ENCODE assay signal across 1 cellular context in the genomic region with DNA sequence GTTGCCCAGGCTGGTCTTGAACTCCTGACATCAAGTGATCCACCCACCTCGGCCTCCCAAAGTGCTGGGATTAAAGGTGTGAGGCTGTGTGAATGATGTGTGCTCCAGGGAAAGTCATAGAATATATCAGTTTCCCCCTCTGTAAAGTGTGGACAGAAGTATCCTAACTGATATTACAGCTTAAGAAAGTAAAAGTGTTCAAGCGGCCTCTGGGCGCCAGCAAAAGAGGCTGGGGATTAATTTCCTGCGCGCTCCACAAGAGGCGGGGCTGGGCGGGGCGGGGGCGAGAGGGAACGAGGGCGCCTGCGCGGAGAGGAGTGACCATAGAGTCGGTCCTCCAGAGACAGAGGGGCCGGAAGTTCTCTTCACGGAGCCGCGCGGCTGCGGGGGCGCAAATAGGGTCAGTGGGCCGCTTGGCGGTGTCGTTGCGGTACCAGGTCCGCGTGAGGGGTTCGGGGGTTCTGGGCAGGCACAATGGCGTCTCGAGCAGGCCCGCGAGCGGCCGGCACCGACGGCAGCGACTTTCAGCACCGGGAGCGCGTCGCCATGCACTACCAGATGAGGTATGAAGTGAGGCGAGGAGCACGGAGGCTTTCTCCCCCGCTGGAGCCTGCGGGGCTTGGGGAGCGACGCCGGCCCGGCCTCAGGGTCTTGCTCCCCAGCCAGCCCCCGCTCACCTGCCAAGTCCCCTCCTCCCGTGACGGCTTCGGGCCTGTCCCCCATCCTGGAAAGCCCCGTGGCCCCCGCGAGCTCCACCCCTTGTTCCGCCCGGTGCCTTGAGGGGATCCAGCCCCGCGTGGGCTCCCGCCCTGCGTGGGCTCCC.
TF ChIP-seq lines count a peak whose summit lies in the region.

TSS of gene JAGN1 (plus strand) at position 362 of the 823 bp plus-strand sequence. CDS start at position 475, 113 bp downstream.

TF ChIP-seq in HepG2, 621 proteins besides CTCF, POLR2A, EP300 and RAD21 (continued from another document and continues in another):
- TF ChIP-seq ZHX2 (IDR thresholded peaks at IDR 0.05; ENCODE audit: low read depth) (peak; percentile 30; the same call in 1 of the 2 replicates), ZHX2 (CRISPR knock-in tag; IDR thresholded peaks at IDR 0.05; ENCODE audit: borderline replicate concordance) (0 out of 2 replicates have a peak, but pooled peaks have one; percentile 58), ZFP90 (CRISPR knock-in tag; IDR thresholded peaks at IDR 0.05; ENCODE audit: borderline replicate concordance) (peak; percentile 94), TMF1 (CRISPR knock-in tag; IDR thresholded peaks at IDR 0.05; ENCODE audit: low read depth) (no peak), ZNF841 (CRISPR knock-in tag; IDR thresholded peaks at IDR 0.05; ENCODE audit: borderline replicate concordance) (no peak), ZNF770 (CRISPR knock-in tag; IDR thresholded peaks at IDR 0.05) (peak; percentile 36), ZNF644 (CRISPR knock-in tag; IDR thresholded peaks at IDR 0.05; ENCODE audit: low read depth) (no peak), REL (CRISPR knock-in tag; conservative IDR thresholded peaks at IDR 0.05) (no peak), FUBP1 (CRISPR knock-in tag; IDR thresholded peaks at IDR 0.05; ENCODE audit: borderline replicate concordance) (0 out of 2 replicates have a peak, but pooled peaks have one; percentile 27), ETV6 (CRISPR knock-in tag; conservative IDR thresholded peaks at IDR 0.05) (no peak), SMAD9 (CRISPR knock-in tag; IDR thresholded peaks at IDR 0.05) (no peak), ZFP37 (CRISPR knock-in tag; IDR thresholded peaks at IDR 0.05; ENCODE audit: borderline replicate concordance) (no peak), AGO1 (IDR thresholded peaks at IDR 0.05; ENCODE audit: low read depth, low read length, poor library complexity, severe bottlenecking) (no peak), PHF21A (CRISPR knock-in tag; IDR thresholded peaks at IDR 0.05) (0 out of 2 replicates have a peak, but pooled peaks have one; percentile 24), GTF2F1 (IDR thresholded peaks at IDR 0.05; ENCODE audit: low read length) (no peak), ARNTL (CRISPR knock-in tag; IDR thresholded peaks at IDR 0.05) (peak; percentile 37; the same call in 1 of the 2 replicates)
- TF ChIP-seq, protein P1, sequence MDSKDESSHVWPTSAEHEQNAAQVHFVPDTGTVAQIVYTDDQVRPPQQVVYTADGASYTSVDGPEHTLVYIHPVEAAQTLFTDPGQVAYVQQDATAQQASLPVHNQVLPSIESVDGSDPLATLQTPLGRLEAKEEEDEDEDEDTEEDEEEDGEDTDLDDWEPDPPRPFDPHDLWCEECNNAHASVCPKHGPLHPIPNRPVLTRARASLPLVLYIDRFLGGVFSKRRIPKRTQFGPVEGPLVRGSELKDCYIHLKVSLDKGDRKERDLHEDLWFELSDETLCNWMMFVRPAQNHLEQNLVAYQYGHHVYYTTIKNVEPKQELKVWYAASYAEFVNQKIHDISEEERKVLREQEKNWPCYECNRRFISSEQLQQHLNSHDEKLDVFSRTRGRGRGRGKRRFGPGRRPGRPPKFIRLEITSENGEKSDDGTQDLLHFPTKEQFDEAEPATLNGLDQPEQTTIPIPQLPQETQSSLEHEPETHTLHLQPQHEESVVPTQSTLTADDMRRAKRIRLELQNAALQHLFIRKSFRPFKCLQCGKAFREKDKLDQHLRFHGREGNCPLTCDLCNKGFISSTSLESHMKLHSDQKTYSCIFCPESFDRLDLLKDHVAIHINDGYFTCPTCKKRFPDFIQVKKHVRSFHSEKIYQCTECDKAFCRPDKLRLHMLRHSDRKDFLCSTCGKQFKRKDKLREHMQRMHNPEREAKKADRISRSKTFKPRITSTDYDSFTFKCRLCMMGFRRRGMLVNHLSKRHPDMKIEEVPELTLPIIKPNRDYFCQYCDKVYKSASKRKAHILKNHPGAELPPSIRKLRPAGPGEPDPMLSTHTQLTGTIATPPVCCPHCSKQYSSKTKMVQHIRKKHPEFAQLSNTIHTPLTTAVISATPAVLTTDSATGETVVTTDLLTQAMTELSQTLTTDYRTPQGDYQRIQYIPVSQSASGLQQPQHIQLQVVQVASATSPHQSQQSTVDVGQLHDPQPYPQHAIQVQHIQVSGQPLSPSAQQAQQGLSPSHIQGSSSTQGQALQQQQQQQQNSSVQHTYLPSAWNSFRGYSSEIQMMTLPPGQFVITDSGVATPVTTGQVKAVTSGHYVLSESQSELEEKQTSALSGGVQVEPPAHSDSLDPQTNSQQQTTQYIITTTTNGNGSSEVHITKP (CRISPR knock-in tag; IDR thresholded peaks at IDR 0.05; ENCODE audit: low read depth), result 0 out of 2 replicates have a peak, but pooled peaks have one; percentile 57
- TF ChIP-seq, protein P2, sequence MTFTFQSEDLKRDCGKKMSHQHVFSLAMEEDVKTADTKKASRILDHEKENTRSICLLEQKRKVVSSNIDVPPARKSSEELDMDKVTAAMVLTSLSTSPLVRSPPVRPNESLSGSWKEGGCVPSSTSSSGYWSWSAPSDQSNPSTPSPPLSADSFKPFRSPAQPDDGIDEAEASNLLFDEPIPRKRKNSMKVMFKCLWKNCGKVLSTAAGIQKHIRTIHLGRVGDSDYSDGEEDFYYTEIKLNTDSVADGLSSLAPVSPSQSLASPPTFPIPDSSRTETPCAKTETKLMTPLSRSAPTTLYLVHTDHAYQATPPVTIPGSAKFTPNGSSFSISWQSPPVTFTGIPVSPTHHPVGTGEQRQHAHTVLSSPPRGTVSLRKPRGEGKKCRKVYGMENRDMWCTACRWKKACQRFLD (CRISPR knock-in tag; IDR thresholded peaks at IDR 0.05; ENCODE audit: borderline replicate concordance), result peak; percentile 95
- TF ChIP-seq, protein P3, sequence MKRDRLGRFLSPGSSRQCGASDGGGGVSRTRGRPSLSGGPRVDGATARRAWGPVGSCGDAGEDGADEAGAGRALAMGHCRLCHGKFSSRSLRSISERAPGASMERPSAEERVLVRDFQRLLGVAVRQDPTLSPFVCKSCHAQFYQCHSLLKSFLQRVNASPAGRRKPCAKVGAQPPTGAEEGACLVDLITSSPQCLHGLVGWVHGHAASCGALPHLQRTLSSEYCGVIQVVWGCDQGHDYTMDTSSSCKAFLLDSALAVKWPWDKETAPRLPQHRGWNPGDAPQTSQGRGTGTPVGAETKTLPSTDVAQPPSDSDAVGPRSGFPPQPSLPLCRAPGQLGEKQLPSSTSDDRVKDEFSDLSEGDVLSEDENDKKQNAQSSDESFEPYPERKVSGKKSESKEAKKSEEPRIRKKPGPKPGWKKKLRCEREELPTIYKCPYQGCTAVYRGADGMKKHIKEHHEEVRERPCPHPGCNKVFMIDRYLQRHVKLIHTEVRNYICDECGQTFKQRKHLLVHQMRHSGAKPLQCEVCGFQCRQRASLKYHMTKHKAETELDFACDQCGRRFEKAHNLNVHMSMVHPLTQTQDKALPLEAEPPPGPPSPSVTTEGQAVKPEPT (CRISPR knock-in tag; IDR thresholded peaks at IDR 0.05; ENCODE audit: low read depth), result no peak
- TF ChIP-seq, protein P4, sequence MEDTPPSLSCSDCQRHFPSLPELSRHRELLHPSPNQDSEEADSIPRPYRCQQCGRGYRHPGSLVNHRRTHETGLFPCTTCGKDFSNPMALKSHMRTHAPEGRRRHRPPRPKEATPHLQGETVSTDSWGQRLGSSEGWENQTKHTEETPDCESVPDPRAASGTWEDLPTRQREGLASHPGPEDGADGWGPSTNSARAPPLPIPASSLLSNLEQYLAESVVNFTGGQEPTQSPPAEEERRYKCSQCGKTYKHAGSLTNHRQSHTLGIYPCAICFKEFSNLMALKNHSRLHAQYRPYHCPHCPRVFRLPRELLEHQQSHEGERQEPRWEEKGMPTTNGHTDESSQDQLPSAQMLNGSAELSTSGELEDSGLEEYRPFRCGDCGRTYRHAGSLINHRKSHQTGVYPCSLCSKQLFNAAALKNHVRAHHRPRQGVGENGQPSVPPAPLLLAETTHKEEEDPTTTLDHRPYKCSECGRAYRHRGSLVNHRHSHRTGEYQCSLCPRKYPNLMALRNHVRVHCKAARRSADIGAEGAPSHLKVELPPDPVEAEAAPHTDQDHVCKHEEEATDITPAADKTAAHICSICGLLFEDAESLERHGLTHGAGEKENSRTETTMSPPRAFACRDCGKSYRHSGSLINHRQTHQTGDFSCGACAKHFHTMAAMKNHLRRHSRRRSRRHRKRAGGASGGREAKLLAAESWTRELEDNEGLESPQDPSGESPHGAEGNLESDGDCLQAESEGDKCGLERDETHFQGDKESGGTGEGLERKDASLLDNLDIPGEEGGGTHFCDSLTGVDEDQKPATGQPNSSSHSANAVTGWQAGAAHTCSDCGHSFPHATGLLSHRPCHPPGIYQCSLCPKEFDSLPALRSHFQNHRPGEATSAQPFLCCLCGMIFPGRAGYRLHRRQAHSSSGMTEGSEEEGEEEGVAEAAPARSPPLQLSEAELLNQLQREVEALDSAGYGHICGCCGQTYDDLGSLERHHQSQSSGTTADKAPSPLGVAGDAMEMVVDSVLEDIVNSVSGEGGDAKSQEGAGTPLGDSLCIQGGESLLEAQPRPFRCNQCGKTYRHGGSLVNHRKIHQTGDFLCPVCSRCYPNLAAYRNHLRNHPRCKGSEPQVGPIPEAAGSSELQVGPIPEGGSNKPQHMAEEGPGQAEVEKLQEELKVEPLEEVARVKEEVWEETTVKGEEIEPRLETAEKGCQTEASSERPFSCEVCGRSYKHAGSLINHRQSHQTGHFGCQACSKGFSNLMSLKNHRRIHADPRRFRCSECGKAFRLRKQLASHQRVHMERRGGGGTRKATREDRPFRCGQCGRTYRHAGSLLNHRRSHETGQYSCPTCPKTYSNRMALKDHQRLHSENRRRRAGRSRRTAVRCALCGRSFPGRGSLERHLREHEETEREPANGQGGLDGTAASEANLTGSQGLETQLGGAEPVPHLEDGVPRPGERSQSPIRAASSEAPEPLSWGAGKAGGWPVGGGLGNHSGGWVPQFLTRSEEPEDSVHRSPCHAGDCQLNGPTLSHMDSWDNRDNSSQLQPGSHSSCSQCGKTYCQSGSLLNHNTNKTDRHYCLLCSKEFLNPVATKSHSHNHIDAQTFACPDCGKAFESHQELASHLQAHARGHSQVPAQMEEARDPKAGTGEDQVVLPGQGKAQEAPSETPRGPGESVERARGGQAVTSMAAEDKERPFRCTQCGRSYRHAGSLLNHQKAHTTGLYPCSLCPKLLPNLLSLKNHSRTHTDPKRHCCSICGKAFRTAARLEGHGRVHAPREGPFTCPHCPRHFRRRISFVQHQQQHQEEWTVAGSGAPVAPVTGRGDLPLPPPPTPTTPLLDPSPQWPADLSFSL (CRISPR knock-in tag; IDR thresholded peaks at IDR 0.05), result 0 out of 2 replicates have a peak, but pooled peaks have one; percentile 15
